ENCODE assay signal across 1 cellular context in genomic region chrX:43679778-43680177, GRCh38.
TF ChIP-seq lines count a peak whose summit lies in the region.

No MANE protein-coding gene starts in this region.

TF ChIP-seq in WTC11, 78 proteins besides CTCF, POLR2A, EP300 and RAD21 (continued from another document):
- TF ChIP-seq CDX4 (CRISPR knock-in tag; IDR thresholded peaks at IDR 0.05; ENCODE audit: borderline replicate concordance) (no peak), NR2C2 (CRISPR knock-in tag; IDR thresholded peaks at IDR 0.05) (no peak), E2F1 (CRISPR knock-in tag; IDR thresholded peaks at IDR 0.05) (no peak), HMGXB4 (CRISPR knock-in tag; IDR thresholded peaks at IDR 0.05) (no peak), JAZF1 (CRISPR knock-in tag; IDR thresholded peaks at IDR 0.05) (no peak), CREM (CRISPR knock-in tag; IDR thresholded peaks at IDR 0.05) (no peak), GTF2I (CRISPR knock-in tag; conservative IDR thresholded peaks at IDR 0.05) (no peak), ZNF416 (CRISPR knock-in tag; IDR thresholded peaks at IDR 0.05) (no peak), ZBTB43 (CRISPR knock-in tag; IDR thresholded peaks at IDR 0.05) (no peak), ATF6 (CRISPR knock-in tag; IDR thresholded peaks at IDR 0.05) (no peak), JUN (CRISPR knock-in tag; IDR thresholded peaks at IDR 0.05) (no peak), NR1H2 (CRISPR knock-in tag; IDR thresholded peaks at IDR 0.05) (no peak)
